ENCODE assay signal across 8 cellular contexts in genomic region chr12:130026608-130027176, GRCh38.
DNase-seq lines count a peak whose midpoint lies in the region; ATAC-seq and TF ChIP-seq lines count a peak whose summit lies in the region.

No MANE protein-coding gene starts in this region.

- H3K27ac ChIP-seq in C4-2B: no peak overlapping the region
- H3K27ac ChIP-seq in OCI-LY3 (ENCODE audit: low read length): no peak overlapping the region
- H3K27ac ChIP-seq in parathyroid adenoma: no peak overlapping the region

- no peak overlapping the region for H3K4me3 ChIP-seq in OCI-LY3 (ENCODE audit: low read length)
- H3K4me3 ChIP-seq in cardiac fibroblast (replicated peaks in 1 of 2; ENCODE audit: low read depth in 2 of 2, low read length in 2 of 2): no peak overlapping the region
- H3K4me3 ChIP-seq in parathyroid adenoma (ENCODE audit: low read depth, low read length): no peak overlapping the region

- H3K36me3 ChIP-seq in OCI-LY3 (replicated peaks; ENCODE audit: low read depth, low read length): no peaks in the 10 kb centered on the region
- no peaks in the 10 kb centered on the region for H3K36me3 ChIP-seq in parathyroid adenoma (ENCODE audit: control insufficient read depth, insufficient read depth, low read length)

- H3K4me2 ChIP-seq in OCI-LY3 (ENCODE audit: low read length) (no peak overlapping the region), parathyroid adenoma (ENCODE audit: low read length) (no peak overlapping the region)

- H3K4me1 Mint-ChIP-seq in T-helper 17 cell: no peaks in the 10 kb centered on the region

- H3K4me1 ChIP-seq in OCI-LY3 (ENCODE audit: low read length): no peaks in the 10 kb centered on the region
- no peaks in the 10 kb centered on the region for H3K4me1 ChIP-seq in parathyroid adenoma

- H3K79me2 ChIP-seq in OCI-LY3 (ENCODE audit: low read length) (no peaks in the 10 kb centered on the region), parathyroid adenoma (no peaks in the 10 kb centered on the region)

- H3K27ac Mint-ChIP-seq in T-helper 17 cell: no peak overlapping the region

- ATAC-seq in GM21360 (IDR thresholded peaks at IDR 0.05; ENCODE audit: unreplicated experiment) (no peak), T-helper 17 cell (no peak)

- H2AFZ ChIP-seq in OCI-LY3 (ENCODE audit: low read depth, low read length): no peak overlapping the region
- H2AFZ ChIP-seq in parathyroid adenoma: no peak overlapping the region

- H4K20me1 ChIP-seq in OCI-LY3 (ENCODE audit: insufficient read depth, low read length): no peaks in the 10 kb centered on the region

- DNase-seq in GM20000 (ENCODE audit: low spot score) (peak; percentile 58), cardiac fibroblast (ENCODE audit: low read depth in 2 of 2) (peak; percentile 2 to 14), T-helper 17 cell (no peak), iPS-NIHi11 (ENCODE audit: low spot score) (no peak)

- H3K4me3 Mint-ChIP-seq in T-helper 17 cell: no peak overlapping the region

- H3K9ac ChIP-seq in OCI-LY3 (ENCODE audit: low read length) (no peak overlapping the region), parathyroid adenoma (no peak overlapping the region)

- TF ChIP-seq CTCF in C4-2B (conservative IDR thresholded peaks at IDR 0.05) (peak; percentile 86), GM20000 (IDR thresholded peaks at IDR 0.05; ENCODE audit: extremely low read depth, missing control alignments) (peak; percentile 49), OCI-LY3 (IDR thresholded peaks at IDR 0.05; ENCODE audit: low read depth, low read length) (peak; percentile 64), cardiac fibroblast (IDR thresholded peaks at IDR 0.05; ENCODE audit: low read depth, low read length) (peak; percentile 34), parathyroid adenoma (IDR thresholded peaks at IDR 0.05) (peak; percentile 60)

- no peaks in the 10 kb centered on the region for H3K36me3 Mint-ChIP-seq in T-helper 17 cell (ENCODE audit: low read depth)

- H3K27me3 ChIP-seq in OCI-LY3 (ENCODE audit: low read depth, low read length) (no peaks in the 10 kb centered on the region), parathyroid adenoma (ENCODE audit: control insufficient read depth, insufficient read depth, low read length) (no peaks in the 10 kb centered on the region)

- peaks cover 16% of the 10 kb centered on the region for H3K27me3 Mint-ChIP-seq in T-helper 17 cell

- no peaks in the 10 kb centered on the region for H3K9me3 ChIP-seq in OCI-LY3 (ENCODE audit: insufficient read depth, low read length)
- no peaks in the 10 kb centered on the region for H3K9me3 ChIP-seq in parathyroid adenoma (ENCODE audit: control insufficient read depth, low read length)
- H3K9me3 ChIP-seq in T-helper 17 cell (ENCODE audit: control insufficient read depth, low read length, poor library complexity, severe bottlenecking): no peaks in the 10 kb centered on the region

Comparison
In these comparisons a context has a peak if more than half of its experiments do, and no peak if none do; other contexts are left out.
1. CTCF ChIP-seq: peak in every context shown above with its lines; median percentile 86 in C4-2B; 64 in OCI-LY3; 60 in parathyroid adenoma; 49 in GM20000; 34 in cardiac fibroblast.
2. DNase-seq: peak in GM20000 (single experiment) and cardiac fibroblast (2 of 2); none in T-helper 17 cell (0 of 3) and iPS-NIHi11 (single experiment).